In the genomic region with DNA sequence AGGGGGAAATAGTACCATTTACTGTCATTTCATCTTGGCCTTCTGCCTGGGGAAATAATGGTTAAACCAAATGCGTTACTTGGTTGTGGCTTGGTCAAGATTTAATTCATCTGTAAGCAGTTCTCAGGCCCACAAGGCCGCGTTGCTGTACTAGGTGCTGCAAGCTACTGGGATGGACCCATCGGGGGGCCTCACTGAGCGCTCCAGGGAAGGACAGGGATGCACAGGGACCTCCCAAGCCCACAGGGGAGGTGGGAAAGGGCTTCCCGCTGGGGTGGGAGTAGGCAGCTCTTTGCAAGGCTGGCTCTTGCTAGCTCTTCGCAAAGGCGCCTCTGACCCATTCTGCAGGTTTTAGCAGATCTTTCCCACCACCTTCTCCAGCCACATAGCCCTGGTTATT, we compare ENCODE assay signal across 15 cellular contexts.
"Had no signal": no experiment of that assay in that cellular context is flagged by ENCODE, and none has a peak within 500 bp of the region (broad histone marks: within the 10 kb centered on the region; RNA-seq: fewer than 3 reads in every experiment).

No MANE protein-coding gene starts in this region.

- DNase-seq: effector memory CD8-positive, alpha-beta T cell; glutamatergic neuron; left colon; mammary epithelial cell; small intestine; stimulated activated CD4-positive, alpha-beta T cell treated with anti-CD3 and anti-CD28 coated beads, Interleukin-2, amount 100 ng/mL, for 48 hours; stimulated activated naive CD4-positive, alpha-beta T cell treated with Interleukin-2 at 50 U/mL for 16 hours; trophoblast cell had no signal

- FAIRE-seq: small intestine had no signal

- H3K27ac ChIP-seq: epithelial cell of prostate, neutrophil had no signal

- H3K27me3 ChIP-seq: esophagus muscularis mucosa, gastroesophageal sphincter had no signal

- H3K36me3 Mint-ChIP-seq: naive thymus-derived CD8-positive, alpha-beta T cell had no signal

- H3K4me1 Mint-ChIP-seq: naive thymus-derived CD8-positive, alpha-beta T cell had no signal

- H3K4me3 Mint-ChIP-seq: dendritic cell treated with granulocyte-macrophage colony-stimulating factor and Interleukin-4, amounts not matched to agents 40 ng/mL and 50 ng/mL, for 4 days; effector memory CD8-positive, alpha-beta T cell; naive thymus-derived CD8-positive, alpha-beta T cell had no signal

- H3K9me3 ChIP-seq: esophagus muscularis mucosa, gastroesophageal sphincter, mucosa of descending colon, neutrophil had no signal

- ATAC-seq: effector memory CD8-positive, alpha-beta T cell; gastroesophageal sphincter; left colon; mucosa of descending colon; naive thymus-derived CD8-positive, alpha-beta T cell had no signal

- H3K9me3 Mint-ChIP-seq: dendritic cell treated with granulocyte-macrophage colony-stimulating factor and Interleukin-4, amounts not matched to agents 40 ng/mL and 50 ng/mL, for 4 days; effector memory CD8-positive, alpha-beta T cell; naive thymus-derived CD8-positive, alpha-beta T cell had no signal

- H3K27ac Mint-ChIP-seq: dendritic cell treated with granulocyte-macrophage colony-stimulating factor and Interleukin-4, amounts not matched to agents 40 ng/mL and 50 ng/mL, for 4 days; effector memory CD8-positive, alpha-beta T cell; naive thymus-derived CD8-positive, alpha-beta T cell had no signal

- H3K36me3 ChIP-seq: esophagus muscularis mucosa, gastroesophageal sphincter, neutrophil had no signal

- H3K4me3 ChIP-seq: esophagus muscularis mucosa, gastroesophageal sphincter, mucosa of descending colon had no signal
